Comparison of ENCODE assay signal across 27 cellular contexts in genomic region chr9:128429505-128430086, GRCh38. TPM values are rescaled to one million over a fixed set of nuclear protein-coding genes. Genes with fewer than 3 reads are reported as not detected.
DNase-seq lines count a peak whose midpoint lies in the region; ATAC-seq, FAIRE-seq and TF ChIP-seq lines count a peak whose summit lies in the region.
"Had no signal": no experiment of that assay in that cellular context is flagged by ENCODE, and none has a peak within 500 bp of the region (broad histone marks: within the 10 kb centered on the region; RNA-seq: fewer than 3 reads in every experiment).

No MANE protein-coding gene starts in this region.

- no peak for ATAC-seq in GM18909 (IDR thresholded peaks at IDR 0.05; ENCODE audit: poor library complexity, unreplicated experiment)
- ATAC-seq: activated CD8-positive, alpha-beta T cell treated with anti-CD3 and anti-CD28 coated beads for 36 hours; GM12878; natural killer cell treated with Interleukin-12 subunit alpha and Interleukin-12 subunit beta and Interleukin-15 and Interleukin-18, amount 100 ng/mL, for 72 hours; stimulated activated effector memory CD8-positive, alpha-beta T cell treated with anti-CD3 and anti-CD28 coated beads, Interleukin-12 subunit alpha, Interleukin-12 subunit beta, amount 100 ng/mL, for 72 hours had no signal

- dilution Hi-C loops in endothelial cell of umbilical vein (cut with MboI; ENCODE audit: extremely low pct_ligation_motif_present, low sequenced_read_pairs), result no loop called here

- H3K9me3 ChIP-seq in WERI-Rb-1 (ENCODE audit: severe bottlenecking) (no peaks in the 10 kb centered on the region), endothelial cell of umbilical vein (replicated peaks; ENCODE audit: control insufficient read depth, insufficient read depth, low read length) (no peaks in the 10 kb centered on the region)
- H3K9me3 ChIP-seq: BLaER1 treated with 17β-estradiol and CSF1 and Interleukin-3, amounts not matched to agents 10 nM and 100 nM; heart right ventricle; upper lobe of left lung had no signal

- intact Hi-C loops in endothelial cell of umbilical vein (cut with micrococcal nuclease), result loop anchor here (1.0 kb wide), 1 partner anchor 8 kb away; no protein-coding TSS in a partner anchor

- H3K27ac ChIP-seq in WERI-Rb-1, result peak overlapping the region; percentile 73
- peak overlapping the region; percentile 41 for H3K27ac ChIP-seq in endothelial cell of umbilical vein (ENCODE audit: insufficient read depth, low read depth, low read length)
- H3K27ac ChIP-seq: heart right ventricle, parathyroid adenoma, upper lobe of left lung had no signal

- no peak overlapping the region for H2AFZ ChIP-seq in endothelial cell of umbilical vein (ENCODE audit: low read depth, low read length)
- H2AFZ ChIP-seq: parathyroid adenoma had no signal

- H3K27me3 ChIP-seq in WERI-Rb-1 (ENCODE audit: insufficient read depth, low read depth, severe bottlenecking) (no peaks in the 10 kb centered on the region), endothelial cell of umbilical vein (ENCODE audit: control insufficient read depth in 2 of 2, insufficient read depth in 2 of 2, low read length in 2 of 2) (no peaks in the 10 kb centered on the region)
- H3K27me3 ChIP-seq: BLaER1 treated with 17β-estradiol and CSF1 and Interleukin-3, amounts not matched to agents 10 nM and 100 nM; heart right ventricle; upper lobe of left lung had no signal

- H3K36me3 ChIP-seq in WERI-Rb-1 (peaks cover 35% of the 10 kb centered on the region), endothelial cell of umbilical vein (ENCODE audit: control insufficient read depth in 2 of 2, extremely low read depth in 1 of 2, insufficient read depth in 2 of 2, low read length in 2 of 2) (no peaks in the 10 kb centered on the region)

- H3K4me2 ChIP-seq in endothelial cell of umbilical vein (ENCODE audit: insufficient read depth, low read length), result no peak overlapping the region

- FAIRE-seq in endothelial cell of umbilical vein (lab: Jason Lieb, UNC), result no peak
- FAIRE-seq: GM12878 had no signal

- peak; percentile 91 for DNase-seq in DMS 273 (lab: John Stamatoyannopoulos, UW; ENCODE audit: unreplicated experiment)
- peak; percentile 12 for DNase-seq in HuH-7 (ENCODE audit: low spot score)
- DNase-seq in WERI-Rb-1, result peak; percentile 89
- no peak for DNase-seq in endothelial cell of umbilical vein (ENCODE audit: low read depth, low spot score)
- no peak for DNase-seq in retina
- no peak for DNase-seq in inferior parietal cortex (ENCODE audit: extremely low spot score)
- DNase-seq in activated effector memory CD4-positive, alpha-beta T cell treated with Interleukin-2 at 50 U/mL for 16 hours, result no peak
- DNase-seq: activated CD4-positive, alpha-beta T cell treated with anti-CD3 and anti-CD28 coated beads for 1 hour; activated CD8-positive, alpha-beta T cell treated with anti-CD3 and anti-CD28 coated beads for 36 hours; COR-L47; effector CD4-positive, alpha-beta T cell; heart right ventricle; IMR-90; NCI-H1048; NCI-H187; right cardiac atrium; stimulated activated CD4-positive, alpha-beta T cell treated with anti-CD3 and anti-CD28 coated beads, Interleukin-12 subunit alpha, Interleukin-12 subunit beta, amount 100 ng/mL, for 4 hours; stimulated activated CD4-positive, alpha-beta T cell treated with anti-CD3 and anti-CD28 coated beads, Interleukin-4, amount 100 ng/mL, for 24 hours; T-helper 1 cell; upper lobe of left lung had no signal

- no peaks in the 10 kb centered on the region for H3K79me2 ChIP-seq in endothelial cell of umbilical vein (ENCODE audit: control insufficient read depth, insufficient read depth, low read length)
- H3K79me2 ChIP-seq: parathyroid adenoma had no signal

- no peak overlapping the region for H3K9ac ChIP-seq in endothelial cell of umbilical vein (replicated peaks; ENCODE audit: extremely low read depth, insufficient read depth, low read length)
- H3K9ac ChIP-seq: BLaER1 treated with 17β-estradiol and CSF1 and Interleukin-3, amounts not matched to agents 10 nM and 100 nM; parathyroid adenoma had no signal

- BruUV-seq in endothelial cell of umbilical vein (replicated peaks; lab: Mats Ljungman, UMichigan), result no TSS peak

- H3K9me1 ChIP-seq in endothelial cell of umbilical vein (replicated peaks; ENCODE audit: control insufficient read depth, extremely low read depth, insufficient read depth, low read length), result no peaks in the 10 kb centered on the region

- H3K4me3 ChIP-seq in WERI-Rb-1 (ENCODE audit: low read depth, low read length) (no peak overlapping the region), endothelial cell of umbilical vein (replicated peaks in 1 of 3; ENCODE audit: insufficient read depth in 1 of 3, low read depth in 1 of 3, low read length in 3 of 3) (no peak overlapping the region)
- H3K4me3 ChIP-seq: BLaER1 treated with 17β-estradiol and CSF1 and Interleukin-3, amounts not matched to agents 10 nM and 100 nM; GM12878; heart right ventricle; lung; upper lobe of left lung had no signal

- peaks cover 12% of the 10 kb centered on the region for H3K4me1 ChIP-seq in endothelial cell of umbilical vein (ENCODE audit: control insufficient read depth, extremely low read depth, insufficient read depth, low read length)
- H3K4me1 ChIP-seq: heart right ventricle, parathyroid adenoma, upper lobe of left lung had no signal

- POLR2A ChIA-PET in endothelial cell of umbilical vein (lab: Charles Lee), result interaction anchor here (0.6 kb wide), 2 partner anchors 200 to 770 kb away, joined by 3 read pairs; no protein-coding TSS in a partner anchor

- no peak for TF ChIP-seq POLR2A in endothelial cell of umbilical vein (IDR thresholded peaks at IDR 0.05; ENCODE audit: low read depth, low read length)

- CTCF ChIA-PET in endothelial cell of umbilical vein (lab: Charles Lee), result interaction anchor here (0.8 to 2.9 kb wide), 6 partner anchors 9 to 134 kb away, joined by 3 to 22 read pairs (median 4); no protein-coding TSS in a partner anchor

- H4K20me1 ChIP-seq in endothelial cell of umbilical vein (replicated peaks; ENCODE audit: control insufficient read depth, extremely low read depth, insufficient read depth, low read length), result no peaks in the 10 kb centered on the region

- TF ChIP-seq CTCF in WERI-Rb-1 (IDR thresholded peaks at IDR 0.05; ENCODE audit: low read depth, low read length) (peak; percentile 63), endothelial cell of umbilical vein (IDR thresholded peaks at IDR 0.05; ENCODE audit: extremely low read depth in 1 of 2, insufficient read depth in 1 of 2, low read depth in 1 of 2, low read length in 2 of 2) (no peak)

TF ChIP-seq in endothelial cell of umbilical vein, 7 proteins besides CTCF, POLR2A, EP300 and RAD21:
- TF ChIP-seq JUN (IDR thresholded peaks at IDR 0.05; ENCODE audit: borderline replicate concordance, insufficient read depth, insufficient read length, low read depth), result no peak
- no peak for TF ChIP-seq FOS (IDR thresholded peaks at IDR 0.05; ENCODE audit: borderline replicate concordance, insufficient read depth, low read length)
- TF ChIP-seq MYC (IDR thresholded peaks at IDR 0.05; ENCODE audit: low read depth, low read length), result no peak
- no peak for TF ChIP-seq EZH2 (IDR thresholded peaks at IDR 0.05; ENCODE audit: borderline replicate concordance, low read depth, low read length, severe bottlenecking)
- no peak for TF ChIP-seq POLR2AphosphoS5 (IDR thresholded peaks at IDR 0.05; ENCODE audit: insufficient read depth, low read depth, low read length)
- no peak for TF ChIP-seq GATA2 (IDR thresholded peaks at IDR 0.05; ENCODE audit: insufficient read depth, insufficient read length, low read depth, low read length)
- TF ChIP-seq, protein P1, sequence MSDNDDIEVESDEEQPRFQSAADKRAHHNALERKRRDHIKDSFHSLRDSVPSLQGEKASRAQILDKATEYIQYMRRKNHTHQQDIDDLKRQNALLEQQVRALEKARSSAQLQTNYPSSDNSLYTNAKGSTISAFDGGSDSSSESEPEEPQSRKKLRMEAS (IDR thresholded peaks at IDR 0.05; ENCODE audit: insufficient read depth, insufficient read length), result no peak

RNA-seq across cellular contexts. Expression of gene CERCAM, which starts 8.9 kb away (rescaled TPM):
- 46.8 and 47.9 TPM in 2 replicates for total RNA-seq in endothelial cell of umbilical vein
- polyA plus RNA-seq in endothelial cell of umbilical vein, result 77.8 and 105 TPM in 2 replicates
- polyA plus RNA-seq in endothelial cell of umbilical vein (2011; cell fraction: cytosol; rRNA removed), result 45.9 and 60.0 TPM in 2 replicates
- 37.7 and 43.2 TPM in 2 replicates for polyA plus RNA-seq in endothelial cell of umbilical vein (2011; cell fraction: nucleus; rRNA removed)
- polyA plus RNA-seq in endothelial cell of umbilical vein (2012), result 32.0 and 64.3 TPM in 2 replicates
- 31.3 and 32.9 TPM in 2 replicates for polyA minus RNA-seq in endothelial cell of umbilical vein
- not detected for polyA minus RNA-seq in endothelial cell of umbilical vein (2011; cell fraction: cytosol; rRNA and poly(A)+ RNA removed)
- 10.1 and 15.7 TPM in 2 replicates for polyA minus RNA-seq in endothelial cell of umbilical vein (2011; cell fraction: nucleus; rRNA and poly(A)+ RNA removed)

RNA-seq across cellular contexts. Expression of gene ODF2, which starts 26.2 kb away (rescaled TPM):
- total RNA-seq in endothelial cell of umbilical vein, result 49.5 and 50.5 TPM in 2 replicates
- polyA plus RNA-seq in endothelial cell of umbilical vein, result 12.8 and 16.7 TPM in 2 replicates
- polyA plus RNA-seq in endothelial cell of umbilical vein (2011; cell fraction: cytosol; rRNA removed), result 19.7 and 22.8 TPM in 2 replicates
- 146 and 163 TPM in 2 replicates for polyA plus RNA-seq in endothelial cell of umbilical vein (2011; cell fraction: nucleus; rRNA removed)
- 34.7 and 35.5 TPM in 2 replicates for polyA plus RNA-seq in endothelial cell of umbilical vein (2012)
- 14.0 and 16.3 TPM in 2 replicates for polyA minus RNA-seq in endothelial cell of umbilical vein
- 9.5 TPM for polyA minus RNA-seq in endothelial cell of umbilical vein (2011; cell fraction: cytosol; rRNA and poly(A)+ RNA removed)
- 19.2 and 23.2 TPM in 2 replicates for polyA minus RNA-seq in endothelial cell of umbilical vein (2011; cell fraction: nucleus; rRNA and poly(A)+ RNA removed)

RNA-seq across cellular contexts. Expression of gene URM1, which starts 58.4 kb away (rescaled TPM):
- total RNA-seq in endothelial cell of umbilical vein, result 100 and 101 TPM in 2 replicates
- 86.5 and 98.7 TPM in 2 replicates for polyA plus RNA-seq in endothelial cell of umbilical vein
- 92.3 and 99.9 TPM in 2 replicates for polyA plus RNA-seq in endothelial cell of umbilical vein (2011; cell fraction: cytosol; rRNA removed)
- 58.0 and 74.3 TPM in 2 replicates for polyA plus RNA-seq in endothelial cell of umbilical vein (2011; cell fraction: nucleus; rRNA removed)
- 106 and 119 TPM in 2 replicates for polyA plus RNA-seq in endothelial cell of umbilical vein (2012)
- 45.4 and 46.4 TPM in 2 replicates for polyA minus RNA-seq in endothelial cell of umbilical vein
- polyA minus RNA-seq in endothelial cell of umbilical vein (2011; cell fraction: cytosol; rRNA and poly(A)+ RNA removed), result 28.7 TPM
- polyA minus RNA-seq in endothelial cell of umbilical vein (2011; cell fraction: nucleus; rRNA and poly(A)+ RNA removed), result 11.2 and 14.3 TPM in 2 replicates

Comparison
In these comparisons a context has a peak if more than half of its experiments do, and no peak if none do; other contexts are left out.
1. DNase-seq: peak in DMS 273 (single experiment), HuH-7 (single experiment) and WERI-Rb-1 (single experiment); none in endothelial cell of umbilical vein (single experiment), retina (single experiment), inferior parietal cortex (single experiment) and activated effector memory CD4-positive, alpha-beta T cell treated with Interleukin-2 at 50 U/mL for 16 hours (single experiment).